In the genomic region with DNA sequence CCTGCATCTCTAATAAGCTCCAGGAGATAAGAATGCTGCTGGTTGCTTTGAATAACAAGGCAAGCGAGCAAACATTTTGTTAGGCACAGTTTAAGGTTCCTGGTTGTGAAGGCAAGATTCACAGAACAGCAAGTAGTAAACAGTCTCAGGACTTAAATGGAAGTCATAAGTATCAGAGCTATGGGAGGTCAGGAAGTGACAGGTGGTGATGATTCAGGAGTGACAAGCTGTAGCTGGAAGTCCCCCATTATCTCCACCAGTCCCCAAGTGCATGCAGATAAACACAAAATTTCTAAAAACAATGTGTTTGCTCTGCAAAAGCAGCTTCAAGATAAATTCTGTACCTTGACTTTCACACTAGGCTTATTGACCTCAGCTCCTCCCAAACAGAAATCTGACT, we compare ENCODE assay signal across 1 cellular context.
TF ChIP-seq lines count a peak whose summit lies in the region.

No MANE protein-coding gene starts in this region.

TF ChIP-seq in GM23338, 12 proteins besides CTCF, POLR2A, EP300 and RAD21:
- no peak for TF ChIP-seq EZH2 (IDR thresholded peaks at IDR 0.05; ENCODE audit: low read depth, unreplicated experiment)
- TF ChIP-seq, protein P1, sequence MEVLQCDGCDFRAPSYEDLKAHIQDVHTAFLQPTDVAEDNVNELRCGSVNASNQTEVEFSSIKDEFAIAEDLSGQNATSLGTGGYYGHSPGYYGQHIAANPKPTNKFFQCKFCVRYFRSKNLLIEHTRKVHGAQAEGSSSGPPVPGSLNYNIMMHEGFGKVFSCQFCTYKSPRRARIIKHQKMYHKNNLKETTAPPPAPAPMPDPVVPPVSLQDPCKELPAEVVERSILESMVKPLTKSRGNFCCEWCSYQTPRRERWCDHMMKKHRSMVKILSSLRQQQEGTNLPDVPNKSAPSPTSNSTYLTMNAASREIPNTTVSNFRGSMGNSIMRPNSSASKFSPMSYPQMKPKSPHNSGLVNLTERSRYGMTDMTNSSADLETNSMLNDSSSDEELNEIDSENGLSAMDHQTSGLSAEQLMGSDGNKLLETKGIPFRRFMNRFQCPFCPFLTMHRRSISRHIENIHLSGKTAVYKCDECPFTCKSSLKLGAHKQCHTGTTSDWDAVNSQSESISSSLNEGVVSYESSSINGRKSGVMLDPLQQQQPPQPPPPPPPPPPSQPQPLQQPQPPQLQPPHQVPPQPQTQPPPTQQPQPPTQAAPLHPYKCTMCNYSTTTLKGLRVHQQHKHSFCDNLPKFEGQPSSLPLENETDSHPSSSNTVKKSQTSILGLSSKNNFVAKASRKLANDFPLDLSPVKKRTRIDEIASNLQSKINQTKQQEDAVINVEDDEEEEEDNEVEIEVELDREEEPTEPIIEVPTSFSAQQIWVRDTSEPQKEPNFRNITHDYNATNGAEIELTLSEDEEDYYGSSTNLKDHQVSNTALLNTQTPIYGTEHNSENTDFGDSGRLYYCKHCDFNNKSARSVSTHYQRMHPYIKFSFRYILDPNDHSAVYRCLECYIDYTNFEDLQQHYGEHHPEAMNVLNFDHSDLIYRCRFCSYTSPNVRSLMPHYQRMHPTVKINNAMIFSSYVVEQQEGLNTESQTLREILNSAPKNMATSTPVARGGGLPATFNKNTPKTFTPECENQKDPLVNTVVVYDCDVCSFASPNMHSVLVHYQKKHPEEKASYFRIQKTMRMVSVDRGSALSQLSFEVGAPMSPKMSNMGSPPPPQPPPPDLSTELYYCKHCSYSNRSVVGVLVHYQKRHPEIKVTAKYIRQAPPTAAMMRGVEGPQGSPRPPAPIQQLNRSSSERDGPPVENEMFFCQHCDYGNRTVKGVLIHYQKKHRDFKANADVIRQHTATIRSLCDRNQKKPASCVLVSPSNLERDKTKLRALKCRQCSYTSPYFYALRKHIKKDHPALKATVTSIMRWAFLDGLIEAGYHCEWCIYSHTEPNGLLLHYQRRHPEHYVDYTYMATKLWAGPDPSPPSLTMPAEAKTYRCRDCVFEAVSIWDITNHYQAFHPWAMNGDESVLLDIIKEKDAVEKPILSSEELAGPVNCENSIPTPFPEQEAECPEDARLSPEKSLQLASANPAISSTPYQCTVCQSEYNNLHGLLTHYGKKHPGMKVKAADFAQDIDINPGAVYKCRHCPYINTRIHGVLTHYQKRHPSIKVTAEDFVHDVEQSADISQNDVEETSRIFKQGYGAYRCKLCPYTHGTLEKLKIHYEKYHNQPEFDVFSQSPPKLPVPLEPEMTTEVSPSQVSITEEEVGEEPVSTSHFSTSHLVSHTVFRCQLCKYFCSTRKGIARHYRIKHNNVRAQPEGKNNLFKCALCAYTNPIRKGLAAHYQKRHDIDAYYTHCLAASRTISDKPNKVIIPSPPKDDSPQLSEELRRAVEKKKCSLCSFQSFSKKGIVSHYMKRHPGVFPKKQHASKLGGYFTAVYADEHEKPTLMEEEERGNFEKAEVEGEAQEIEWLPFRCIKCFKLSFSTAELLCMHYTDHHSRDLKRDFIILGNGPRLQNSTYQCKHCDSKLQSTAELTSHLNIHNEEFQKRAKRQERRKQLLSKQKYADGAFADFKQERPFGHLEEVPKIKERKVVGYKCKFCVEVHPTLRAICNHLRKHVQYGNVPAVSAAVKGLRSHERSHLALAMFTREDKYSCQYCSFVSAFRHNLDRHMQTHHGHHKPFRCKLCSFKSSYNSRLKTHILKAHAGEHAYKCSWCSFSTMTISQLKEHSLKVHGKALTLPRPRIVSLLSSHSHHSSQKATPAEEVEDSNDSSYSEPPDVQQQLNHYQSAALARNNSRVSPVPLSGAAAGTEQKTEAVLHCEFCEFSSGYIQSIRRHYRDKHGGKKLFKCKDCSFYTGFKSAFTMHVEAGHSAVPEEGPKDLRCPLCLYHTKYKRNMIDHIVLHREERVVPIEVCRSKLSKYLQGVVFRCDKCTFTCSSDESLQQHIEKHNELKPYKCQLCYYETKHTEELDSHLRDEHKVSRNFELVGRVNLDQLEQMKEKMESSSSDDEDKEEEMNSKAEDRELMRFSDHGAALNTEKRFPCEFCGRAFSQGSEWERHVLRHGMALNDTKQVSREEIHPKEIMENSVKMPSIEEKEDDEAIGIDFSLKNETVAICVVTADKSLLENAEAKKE (CRISPR knock-in tag; IDR thresholded peaks at IDR 0.05): no peak
- no peak for TF ChIP-seq CREB1 (CRISPR knock-in tag; IDR thresholded peaks at IDR 0.05; ENCODE audit: low read depth)
- TF ChIP-seq, protein P2, sequence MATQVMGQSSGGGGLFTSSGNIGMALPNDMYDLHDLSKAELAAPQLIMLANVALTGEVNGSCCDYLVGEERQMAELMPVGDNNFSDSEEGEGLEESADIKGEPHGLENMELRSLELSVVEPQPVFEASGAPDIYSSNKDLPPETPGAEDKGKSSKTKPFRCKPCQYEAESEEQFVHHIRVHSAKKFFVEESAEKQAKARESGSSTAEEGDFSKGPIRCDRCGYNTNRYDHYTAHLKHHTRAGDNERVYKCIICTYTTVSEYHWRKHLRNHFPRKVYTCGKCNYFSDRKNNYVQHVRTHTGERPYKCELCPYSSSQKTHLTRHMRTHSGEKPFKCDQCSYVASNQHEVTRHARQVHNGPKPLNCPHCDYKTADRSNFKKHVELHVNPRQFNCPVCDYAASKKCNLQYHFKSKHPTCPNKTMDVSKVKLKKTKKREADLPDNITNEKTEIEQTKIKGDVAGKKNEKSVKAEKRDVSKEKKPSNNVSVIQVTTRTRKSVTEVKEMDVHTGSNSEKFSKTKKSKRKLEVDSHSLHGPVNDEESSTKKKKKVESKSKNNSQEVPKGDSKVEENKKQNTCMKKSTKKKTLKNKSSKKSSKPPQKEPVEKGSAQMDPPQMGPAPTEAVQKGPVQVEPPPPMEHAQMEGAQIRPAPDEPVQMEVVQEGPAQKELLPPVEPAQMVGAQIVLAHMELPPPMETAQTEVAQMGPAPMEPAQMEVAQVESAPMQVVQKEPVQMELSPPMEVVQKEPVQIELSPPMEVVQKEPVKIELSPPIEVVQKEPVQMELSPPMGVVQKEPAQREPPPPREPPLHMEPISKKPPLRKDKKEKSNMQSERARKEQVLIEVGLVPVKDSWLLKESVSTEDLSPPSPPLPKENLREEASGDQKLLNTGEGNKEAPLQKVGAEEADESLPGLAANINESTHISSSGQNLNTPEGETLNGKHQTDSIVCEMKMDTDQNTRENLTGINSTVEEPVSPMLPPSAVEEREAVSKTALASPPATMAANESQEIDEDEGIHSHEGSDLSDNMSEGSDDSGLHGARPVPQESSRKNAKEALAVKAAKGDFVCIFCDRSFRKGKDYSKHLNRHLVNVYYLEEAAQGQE (IDR thresholded peaks at IDR 0.05; ENCODE audit: unreplicated experiment): no peak
- no peak for TF ChIP-seq EZH2phosphoT487 (IDR thresholded peaks at IDR 0.05; ENCODE audit: unreplicated experiment)
- TF ChIP-seq JUNB (IDR thresholded peaks at IDR 0.05; ENCODE audit: unreplicated experiment): no peak
- no peak for TF ChIP-seq ZNF331 (CRISPR knock-in tag; IDR thresholded peaks at IDR 0.05; ENCODE audit: low read depth)
- no peak for TF ChIP-seq NANOG (IDR thresholded peaks at IDR 0.05; ENCODE audit: borderline replicate concordance)
- TF ChIP-seq, protein P3, sequence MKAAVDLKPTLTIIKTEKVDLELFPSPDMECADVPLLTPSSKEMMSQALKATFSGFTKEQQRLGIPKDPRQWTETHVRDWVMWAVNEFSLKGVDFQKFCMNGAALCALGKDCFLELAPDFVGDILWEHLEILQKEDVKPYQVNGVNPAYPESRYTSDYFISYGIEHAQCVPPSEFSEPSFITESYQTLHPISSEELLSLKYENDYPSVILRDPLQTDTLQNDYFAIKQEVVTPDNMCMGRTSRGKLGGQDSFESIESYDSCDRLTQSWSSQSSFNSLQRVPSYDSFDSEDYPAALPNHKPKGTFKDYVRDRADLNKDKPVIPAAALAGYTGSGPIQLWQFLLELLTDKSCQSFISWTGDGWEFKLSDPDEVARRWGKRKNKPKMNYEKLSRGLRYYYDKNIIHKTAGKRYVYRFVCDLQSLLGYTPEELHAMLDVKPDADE (IDR thresholded peaks at IDR 0.05): no peak
- no peak for TF ChIP-seq STAT1 (IDR thresholded peaks at IDR 0.05; ENCODE audit: unreplicated experiment)
